23 cellular contexts compared by ENCODE assay signal in genomic region chr5:33474931-33475499, GRCh38.
"Had no signal": no experiment of that assay in that cellular context is flagged by ENCODE, and none has a peak within 500 bp of the region (broad histone marks: within the 10 kb centered on the region; RNA-seq: fewer than 3 reads in every experiment).

No MANE protein-coding gene starts in this region.

- H3K4me1 Mint-ChIP-seq: stimulated activated effector memory CD8-positive, alpha-beta T cell treated with anti-CD3 and anti-CD28 coated beads, Interleukin-12 subunit alpha, Interleukin-12 subunit beta, amount 100 ng/mL, for 72 hours had no signal

- H3K4me3 Mint-ChIP-seq: naive thymus-derived CD8-positive, alpha-beta T cell; nephron progenitor cell; stimulated activated effector memory CD8-positive, alpha-beta T cell treated with anti-CD3 and anti-CD28 coated beads, Interleukin-12 subunit alpha, Interleukin-12 subunit beta, amount 100 ng/mL, for 72 hours had no signal

- H3K9me3 ChIP-seq: lower lobe of right lung, prostate gland, right atrium auricular region, stomach, thyroid gland had no signal

- H3K4me3 ChIP-seq: dorsolateral prefrontal cortex, lower lobe of right lung, prostate gland, right atrium auricular region, smooth muscle cell, stomach, thyroid gland had no signal

- DNase-seq: dorsolateral prefrontal cortex; effector CD4-positive, alpha-beta T cell; hypothalamus; left ventricle myocardium superior; lower lobe of right lung; naive thymus-derived CD8-positive, alpha-beta T cell; nephron progenitor cell; nucleus accumbens; stimulated activated CD4-positive, alpha-beta T cell treated with anti-CD3 and anti-CD28 coated beads, Interleukin-12 subunit alpha, Interleukin-12 subunit beta, amount 100 ng/mL, for 4 hours; stimulated activated CD4-positive, alpha-beta T cell treated with anti-CD3 and anti-CD28 coated beads, Interleukin-1b, Interleukin-23, amount 100 ng/mL, for 48 hours; stimulated activated CD4-positive, alpha-beta T cell treated with anti-CD3 and anti-CD28 coated beads, Interleukin-4, amount 100 ng/mL, for 24 hours; stimulated activated naive CD4-positive, alpha-beta T cell treated with Interleukin-2 at 50 U/mL for 16 hours; stomach; thyroid gland; trophoblast cell had no signal

- ATAC-seq: left ventricle myocardium superior; lower lobe of right lung; naive thymus-derived CD8-positive, alpha-beta T cell; sciatic nerve; stimulated activated effector memory CD8-positive, alpha-beta T cell treated with anti-CD3 and anti-CD28 coated beads, Interleukin-12 subunit alpha, Interleukin-12 subunit beta, amount 100 ng/mL, for 72 hours had no signal

- H3K27me3 ChIP-seq: dorsolateral prefrontal cortex, right atrium auricular region, stomach, thyroid gland had no signal

- H3K36me3 ChIP-seq: prostate gland had no signal

- H3K27ac ChIP-seq: dorsolateral prefrontal cortex, lower lobe of right lung, prostate gland, right atrium auricular region, stomach, thyroid gland had no signal

- H3K9me3 Mint-ChIP-seq: nephron progenitor cell had no signal

- H3K27ac Mint-ChIP-seq: naive thymus-derived CD8-positive, alpha-beta T cell; stimulated activated effector memory CD8-positive, alpha-beta T cell treated with anti-CD3 and anti-CD28 coated beads, Interleukin-12 subunit alpha, Interleukin-12 subunit beta, amount 100 ng/mL, for 72 hours had no signal

- FAIRE-seq: colon, frontal cortex, keratinocyte had no signal

- H3K27me3 Mint-ChIP-seq: naive thymus-derived CD8-positive, alpha-beta T cell had no signal

- H3K4me2 ChIP-seq: smooth muscle cell had no signal

- H3K4me1 ChIP-seq: lower lobe of right lung, prostate gland, right atrium auricular region, stomach, thyroid gland had no signal
